3 cellular contexts compared by ENCODE assay signal in genomic region chr17:75816693-75817092, GRCh38.
TF ChIP-seq lines count a peak whose summit lies in the region.

No MANE protein-coding gene starts in this region.

TF ChIP-seq in SK-N-SH, 30 proteins besides CTCF, POLR2A, EP300 and RAD21:
- TF ChIP-seq YY1 (IDR thresholded peaks at IDR 0.05; ENCODE audit: low read depth) (no peak), TCF12 (IDR thresholded peaks at IDR 0.05) (no peak), IRF3 (IDR thresholded peaks at IDR 0.05; ENCODE audit: low read depth, low read length) (no peak), RXRA (IDR thresholded peaks at IDR 0.05; ENCODE audit: borderline replicate concordance, low read depth) (no peak), GABPA (IDR thresholded peaks at IDR 0.05; ENCODE audit: low read depth) (no peak), REST (IDR thresholded peaks at IDR 0.05; ENCODE audit: low read depth, low read length) (no peak)

TF ChIP-seq in SK-N-SH treated with all-trans-retinoic acid at 6 μM for 48 hours, 23 proteins besides CTCF, POLR2A, EP300 and RAD21:
- TF ChIP-seq ARNTL (CRISPR knock-in tag; IDR thresholded peaks at IDR 0.05; ENCODE audit: borderline replicate concordance, low read depth), result no peak
- no peak for TF ChIP-seq TCF4 (CRISPR knock-in tag; IDR thresholded peaks at IDR 0.05; ENCODE audit: borderline replicate concordance)
- no peak for TF ChIP-seq CSRNP3 (CRISPR knock-in tag; IDR thresholded peaks at IDR 0.05)
- no peak for TF ChIP-seq ZNF565 (CRISPR knock-in tag; conservative IDR thresholded peaks at IDR 0.05; ENCODE audit: low read depth)
- TF ChIP-seq OSR1 (CRISPR knock-in tag; IDR thresholded peaks at IDR 0.05), result no peak
- TF ChIP-seq ZC3H10 (CRISPR knock-in tag; IDR thresholded peaks at IDR 0.05), result no peak
- TF ChIP-seq BACH2 (CRISPR knock-in tag; IDR thresholded peaks at IDR 0.05; ENCODE audit: borderline replicate concordance), result no peak
- TF ChIP-seq ZFP3 (CRISPR knock-in tag; IDR thresholded peaks at IDR 0.05), result no peak
- TF ChIP-seq ZFP30 (CRISPR knock-in tag; IDR thresholded peaks at IDR 0.05), result no peak
- TF ChIP-seq ZNF70 (CRISPR knock-in tag; IDR thresholded peaks at IDR 0.05), result no peak
- TF ChIP-seq CREB5 (CRISPR knock-in tag; IDR thresholded peaks at IDR 0.05; ENCODE audit: low read depth), result no peak
- TF ChIP-seq TSHZ2 (CRISPR knock-in tag; IDR thresholded peaks at IDR 0.05), result no peak
- TF ChIP-seq PPARA (CRISPR knock-in tag; IDR thresholded peaks at IDR 0.05; ENCODE audit: borderline replicate concordance), result no peak

TF ChIP-seq in HepG2, 621 proteins besides CTCF, POLR2A, EP300 and RAD21:
- TF ChIP-seq AGO2 (optimal IDR thresholded peaks at IDR 0.05; ENCODE audit: low read depth, low read length) (peak; percentile 63), STAT5B (CRISPR knock-in tag; IDR thresholded peaks at IDR 0.05) (no peak), ZNF687 (CRISPR knock-in tag; IDR thresholded peaks at IDR 0.05) (0 out of 2 replicates have a peak, but pooled peaks have one; percentile 9), HNF1B (CRISPR knock-in tag; IDR thresholded peaks at IDR 0.05) (no peak)
